8 cellular contexts compared by ENCODE assay signal in genomic region chr1:235866913-235867850, GRCh38. TPM values are rescaled to one million over a fixed set of nuclear protein-coding genes. Genes with fewer than 3 reads are reported as not detected.
DNase-seq lines count a peak whose midpoint lies in the region; ATAC-seq and TF ChIP-seq lines count a peak whose summit lies in the region.

No MANE protein-coding gene starts in this region.

- no peaks in the 10 kb centered on the region for H3K27me3 ChIP-seq in spleen (replicated peaks in 1 of 7)

- H3K4me1 ChIP-seq in spleen, result peaks cover 15 to 79% (median 54%) of the 10 kb centered on the region in 6 donors

- peak overlapping the region; percentile 96 for H3K4me3 Mint-ChIP-seq in WTC11

- peak; percentile 99 for DNase-seq in AG08395 (ENCODE audit: low spot score)
- DNase-seq in NCI-H2227 treated with DMSO at 0.1 percent for 48 hours (lab: John Stamatoyannopoulos, UW), result peak; percentile 86
- DNase-seq in WTC11 (ENCODE audit: low spot score), result peak; percentile 98
- peak; percentile 92 to 96 for DNase-seq in cardiac fibroblast (ENCODE audit: low read depth in 2 of 2)
- DNase-seq in inferior parietal cortex (ENCODE audit: extremely low spot score), result peak; percentile 97
- DNase-seq in spleen, result peak; percentile 99

- intact Hi-C loops in spleen (cut with DNase I; ENCODE audit: low total_unique reads), result no loop called here

- CTCF ChIA-PET in WTC11 (lab: Charles Lee), result interaction anchor here (0.5 to 3.3 kb wide), 8 partner anchors 9 to 362 kb away, joined by 3 to 85 read pairs (median 4); no protein-coding TSS in a partner anchor

- TF ChIP-seq CTCF in WTC11 (IDR thresholded peaks at IDR 0.05), result no peak
- no peak for TF ChIP-seq CTCF in cardiac fibroblast (IDR thresholded peaks at IDR 0.05; ENCODE audit: low read depth, low read length)
- TF ChIP-seq CTCF in spleen (IDR thresholded peaks at IDR 0.05 in 8 of 11, conservative IDR thresholded peaks at IDR 0.05 in 3 of 11), result no peak

- peaks cover 35% of the 10 kb centered on the region for H3K27me3 Mint-ChIP-seq in WTC11 (ENCODE audit: low read depth)

- no peaks in the 10 kb centered on the region for H3K36me3 ChIP-seq in spleen

- peak overlapping the region; percentile 94 to 100 (median 98) for H3K27ac ChIP-seq in spleen

- 1 to 5% (median 2%) methylated on average over 29 to 56 of the region's 56 CpGs for WGBS in spleen, 5 donors

- H3K9me3 ChIP-seq in spleen, result no peaks in the 10 kb centered on the region

- H3K4me3 ChIP-seq in cardiac fibroblast (replicated peaks in 1 of 2; ENCODE audit: low read depth in 2 of 2, low read length in 2 of 2) (peak overlapping the region; percentile 71 to 87), spleen (peak overlapping the region; percentile 81 to 98 (median 93))

- TF ChIP-seq POLR2A in spleen (IDR thresholded peaks at IDR 0.05), result peak; percentile 72 to 81 (median 80)

- H3K9me3 Mint-ChIP-seq in WTC11, result no peaks in the 10 kb centered on the region

- ATAC-seq in GM18909 (IDR thresholded peaks at IDR 0.05; ENCODE audit: poor library complexity, unreplicated experiment) (peak; percentile 72), HG03159 (IDR thresholded peaks at IDR 0.05; ENCODE audit: unreplicated experiment) (peak; percentile 77), WTC11 (peak; percentile 91)

- no peaks in the 10 kb centered on the region for H3K36me3 Mint-ChIP-seq in WTC11

- peaks cover 15% of the 10 kb centered on the region for H3K4me1 Mint-ChIP-seq in WTC11

- H3K27ac Mint-ChIP-seq in WTC11, result peak overlapping the region; percentile 99

- POLR2A ChIA-PET in WTC11 (lab: Charles Lee), result interaction anchor here (1.0 to 1.4 kb wide), 2 partner anchors 25 to 105 kb away, joined by 3 to 4 read pairs; no protein-coding TSS in a partner anchor

TF ChIP-seq in WTC11, 78 proteins besides CTCF, POLR2A, EP300 and RAD21 (continues in another document):
- TF ChIP-seq NFYB (CRISPR knock-in tag; conservative IDR thresholded peaks at IDR 0.05; ENCODE audit: low read depth), result peak; percentile 82
- peak; percentile 22; the same call in 1 of the 2 replicates for TF ChIP-seq ETV6 (CRISPR knock-in tag; IDR thresholded peaks at IDR 0.05)
- TF ChIP-seq ZNF263 (CRISPR knock-in tag; IDR thresholded peaks at IDR 0.05; ENCODE audit: low read depth), result no peak
- no peak for TF ChIP-seq ATF6 (CRISPR knock-in tag; IDR thresholded peaks at IDR 0.05)
- no peak for TF ChIP-seq ZSCAN18 (CRISPR knock-in tag; IDR thresholded peaks at IDR 0.05)
- peak; percentile 97 for TF ChIP-seq SP1 (CRISPR knock-in tag; conservative IDR thresholded peaks at IDR 0.05)
- TF ChIP-seq ZBTB43 (CRISPR knock-in tag; IDR thresholded peaks at IDR 0.05), result peak; percentile 98
- no peak for TF ChIP-seq ZNF423 (CRISPR knock-in tag; IDR thresholded peaks at IDR 0.05)
- TF ChIP-seq PREB (CRISPR knock-in tag; IDR thresholded peaks at IDR 0.05; ENCODE audit: borderline replicate concordance), result no peak
- TF ChIP-seq ZNF512 (CRISPR knock-in tag; IDR thresholded peaks at IDR 0.05; ENCODE audit: borderline replicate concordance), result no peak
- TF ChIP-seq PRDM15 (CRISPR knock-in tag; IDR thresholded peaks at IDR 0.05), result 0 out of 2 replicates have a peak, but pooled peaks have one; percentile 13

RNA-seq across cellular contexts. Expression of gene LYST, which starts 0.5 kb away (rescaled TPM):
- total RNA-seq in WTC11 (2021) (0.46 to 0.99 TPM (median 0.59 TPM) in 3 replicates), spleen (100 to 1,000 TPM in 5 of 7 donors, 10 to 100 TPM in 2; 76.9 to 169 (median 109) TPM)
- polyA plus RNA-seq in spleen, result 10 to 100 TPM in 1 of 3 donors, 1 to 10 TPM in 2; 9.0 to 11.8 (median 9.9) TPM

Comparison
In these comparisons a context has a peak if more than half of its experiments do, and no peak if none do; other contexts are left out.
1. Peak in every context shown above with its lines: DNase-seq, ATAC-seq, H3K4me3 ChIP-seq and H3K27ac ChIP-seq.
2. RNA of gene LYST, which starts 0.5 kb away (total RNA-seq): 76.9 to 169 TPM in spleen; 0.46 to 0.99 TPM in WTC11; every median in the first group is over 10 times any median in the second.